ENCODE assay signal across 8 cellular contexts in the genomic region with DNA sequence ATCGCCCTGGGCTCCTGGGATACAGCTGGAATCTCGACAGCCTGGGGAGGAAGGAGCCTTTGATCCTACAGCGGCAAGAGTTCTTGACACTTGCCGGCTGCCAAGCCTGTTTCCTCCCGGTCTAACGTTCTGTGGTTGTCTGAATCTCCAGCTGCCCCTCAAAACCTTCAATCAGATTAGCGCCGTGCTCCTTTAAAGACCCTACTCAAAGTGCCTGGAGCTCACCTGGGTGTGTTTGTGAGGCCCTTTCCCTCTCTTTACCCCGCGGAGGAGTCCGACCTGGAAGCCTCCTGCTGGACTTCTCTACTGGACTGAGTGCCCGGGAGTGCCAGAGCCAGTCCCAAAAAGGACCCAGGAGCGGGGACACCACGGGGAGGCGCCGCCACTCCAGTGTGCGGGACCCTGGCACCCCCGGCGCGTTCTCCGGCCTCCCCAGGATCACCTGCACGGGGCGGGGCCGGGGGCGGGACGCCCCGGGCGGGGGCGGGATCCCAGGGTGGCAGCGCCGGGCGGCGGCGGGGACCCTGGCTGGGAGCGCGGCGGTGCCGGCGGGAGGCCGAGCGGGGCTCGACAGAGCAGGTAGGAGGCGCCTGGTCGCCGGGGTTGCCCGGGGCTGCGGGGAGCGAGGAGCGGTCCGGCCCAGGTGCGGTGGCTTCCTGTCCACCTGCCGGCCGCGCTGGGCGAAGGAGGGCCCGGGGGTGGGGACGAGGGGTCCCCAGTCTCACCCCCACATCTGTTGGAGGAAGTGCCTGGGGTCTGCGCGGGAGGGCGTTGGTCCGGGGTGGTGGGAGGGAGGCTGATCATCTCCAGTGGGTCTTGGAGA. TPM values are rescaled to one million over a fixed set of nuclear protein-coding genes. Genes with fewer than 3 reads are reported as not detected.
A peak's percentile ranks its signal among the peaks of the same experiment; 100 is the strongest.
DNase-seq lines count a peak whose midpoint lies in the region; ATAC-seq and TF ChIP-seq lines count a peak whose summit lies in the region.

A gene with protein sequence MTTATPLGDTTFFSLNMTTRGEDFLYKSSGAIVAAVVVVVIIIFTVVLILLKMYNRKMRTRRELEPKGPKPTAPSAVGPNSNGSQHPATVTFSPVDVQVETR (plus strand): TSS at position 497 of the 823 bp plus-strand sequence. CDS start 39,344 bp downstream, outside the sequence.

- no peak within 1 kb of the TSS for H3K27ac ChIP-seq in HEK293 (ENCODE audit: extremely low read depth, low read depth, low read length)

- H3K9me3 Mint-ChIP-seq in activated B cell treated with CpG ODN at 0.5 μM for 24 hours = no peaks in the 10 kb centered on the region
- H3K9me3 Mint-ChIP-seq in naive thymus-derived CD8-positive, alpha-beta T cell = no peaks in the 10 kb centered on the region

- ATAC-seq in activated B cell treated with CpG ODN at 0.5 μM for 24 hours (ENCODE audit: low read depth) (peak; percentile 84), GM19023 (IDR thresholded peaks at IDR 0.05; ENCODE audit: unreplicated experiment) (no peak), GM18517 (IDR thresholded peaks at IDR 0.05; ENCODE audit: unreplicated experiment) (no peak)
- ATAC-seq in naive thymus-derived CD8-positive, alpha-beta T cell = peak; percentile 84 to 94

- peaks cover 6% of the 10 kb centered on the region for H3K4me1 ChIP-seq in HEK293 (ENCODE audit: control insufficient read depth, insufficient read depth, low read length)

- peaks cover 12% of the 10 kb centered on the region for H3K4me1 Mint-ChIP-seq in activated B cell treated with CpG ODN at 0.5 μM for 24 hours
- H3K4me1 Mint-ChIP-seq in naive thymus-derived CD8-positive, alpha-beta T cell = peaks cover 7 to 22% (median 14%) of the 10 kb centered on the region in 4 donors

- TF ChIP-seq CTCF in HEK293 (tag by site-specific recombination; IDR thresholded peaks at IDR 0.05) = no peak
- TF ChIP-seq CTCF in activated B cell treated with CpG ODN at 0.5 μM for 24 hours (IDR thresholded peaks at IDR 0.05) = no peak

- H3K9me3 ChIP-seq in HEK293 (ENCODE audit: control insufficient read depth, insufficient read depth, low read depth, low read length) = no peaks in the 10 kb centered on the region

- intact Hi-C loops in activated B cell treated with CpG ODN at 0.5 μM for 24 hours (cut with micrococcal nuclease) = loop anchor here (2.0 kb wide), 1 partner anchor 15 kb away; no protein-coding TSS in a partner anchor

- peak within 1 kb of the TSS; percentile 64 for H3K4me3 Mint-ChIP-seq in activated B cell treated with CpG ODN at 0.5 μM for 24 hours
- peak within 1 kb of the TSS; percentile 76 to 89 (median 81) for H3K4me3 Mint-ChIP-seq in naive thymus-derived CD8-positive, alpha-beta T cell

- DNase-seq in activated B cell treated with CpG ODN at 0.5 μM for 24 hours = peak; percentile 43
- peak; percentile 39 for DNase-seq in effector CD4-positive, alpha-beta T cell
- DNase-seq in naive thymus-derived CD8-positive, alpha-beta T cell = peak in 9 of 10 donors; percentile 22 to 74 (median 42)
- no peak for DNase-seq in amniotic stem cell (lab: John Stamatoyannopoulos, UW)
- DNase-seq in NCI-H1694 treated with DMSO at 0.1 percent for 48 hours (lab: John Stamatoyannopoulos, UW) = no peak

- H3K27me3 Mint-ChIP-seq in activated B cell treated with CpG ODN at 0.5 μM for 24 hours = peaks cover 16% of the 10 kb centered on the region
- peaks cover 0 to 9% (median 0%) of the 10 kb centered on the region in 5 donors for H3K27me3 Mint-ChIP-seq in naive thymus-derived CD8-positive, alpha-beta T cell

- no peaks in the 10 kb centered on the region for H3K36me3 Mint-ChIP-seq in activated B cell treated with CpG ODN at 0.5 μM for 24 hours (ENCODE audit: low read depth)
- H3K36me3 Mint-ChIP-seq in naive thymus-derived CD8-positive, alpha-beta T cell = no peaks in the 10 kb centered on the region

- H3K4me3 ChIP-seq in HEK293 (ENCODE audit: low read depth, low read length) = peak within 1 kb of the TSS; percentile 17

- CTCF ChIA-PET in HEK293 (lab: Yijun Ruan, JAX) (interaction anchor here (1.1 to 1.3 kb wide), 3 partner anchors 14 to 37 kb away, joined by 4 to 16 read pairs (median 7); no protein-coding TSS in a partner anchor), activated B cell treated with CpG ODN at 0.5 μM for 24 hours (lab: Charles Lee) (no interaction called here)

- no peak within 1 kb of the TSS for H3K27ac Mint-ChIP-seq in activated B cell treated with CpG ODN at 0.5 μM for 24 hours
- peak within 1 kb of the TSS in 9 of 10 donors; percentile 14 to 90 (median 77) for H3K27ac Mint-ChIP-seq in naive thymus-derived CD8-positive, alpha-beta T cell

- POLR2A ChIA-PET in HEK293 (lab: Yijun Ruan, JAX) = no interaction called here
- POLR2A ChIA-PET in activated B cell treated with CpG ODN at 0.5 μM for 24 hours (lab: Charles Lee) = interaction anchor here (0.6 kb wide), 1 partner anchor 445 kb away, joined by 3 read pairs; no protein-coding TSS in a partner anchor
- POLR2A ChIA-PET in naive thymus-derived CD8-positive, alpha-beta T cell (lab: Charles Lee) = interaction anchor here (0.6 to 1.1 kb wide), 2 partner anchors 11 to 367 kb away, joined by 3 read pairs; no protein-coding TSS in a partner anchor

- H3K36me3 ChIP-seq in HEK293 (ENCODE audit: control insufficient read depth in 2 of 2, insufficient read depth in 1 of 2, low read length in 2 of 2) = no peaks in the 10 kb centered on the region

TF ChIP-seq in HEK293, 187 proteins besides CTCF, POLR2A, EP300 and RAD21:
- TF ChIP-seq ZIC2 (tag by site-specific recombination; IDR thresholded peaks at IDR 0.05) (0 out of 2 replicates have a peak, but pooled peaks have one; percentile 16), ZNF785 (tag by site-specific recombination; IDR thresholded peaks at IDR 0.05) (no peak), ZNF335 (tag by site-specific recombination; conservative IDR thresholded peaks at IDR 0.05) (peak; percentile 61)

RNA-seq across cellular contexts. Expression of the gene that starts here (rescaled TPM):
- not detected in 2 replicates for total RNA-seq in activated B cell treated with CpG ODN at 0.5 μM for 24 hours
- under 1 TPM in 1 of 2 experiments, not detected in 1; 0.21 TPM for total RNA-seq in naive thymus-derived CD8-positive, alpha-beta T cell
- under 1 TPM in 2 of 3 donors, not detected in 1; 0.03 to 0.09 TPM for polyA plus RNA-seq in naive thymus-derived CD8-positive, alpha-beta T cell

Comparison
In these comparisons a context has a peak if more than half of its experiments do, and no peak if none do; other contexts are left out.
1. Peak in DNase-seq and ATAC-seq in activated B cell treated with CpG ODN at 0.5 μM for 24 hours; RNA of the gene not detected or under 1 TPM.
2. Peak in DNase-seq and ATAC-seq in naive thymus-derived CD8-positive, alpha-beta T cell; RNA of the gene not detected or under 1 TPM.